In the genomic region with DNA sequence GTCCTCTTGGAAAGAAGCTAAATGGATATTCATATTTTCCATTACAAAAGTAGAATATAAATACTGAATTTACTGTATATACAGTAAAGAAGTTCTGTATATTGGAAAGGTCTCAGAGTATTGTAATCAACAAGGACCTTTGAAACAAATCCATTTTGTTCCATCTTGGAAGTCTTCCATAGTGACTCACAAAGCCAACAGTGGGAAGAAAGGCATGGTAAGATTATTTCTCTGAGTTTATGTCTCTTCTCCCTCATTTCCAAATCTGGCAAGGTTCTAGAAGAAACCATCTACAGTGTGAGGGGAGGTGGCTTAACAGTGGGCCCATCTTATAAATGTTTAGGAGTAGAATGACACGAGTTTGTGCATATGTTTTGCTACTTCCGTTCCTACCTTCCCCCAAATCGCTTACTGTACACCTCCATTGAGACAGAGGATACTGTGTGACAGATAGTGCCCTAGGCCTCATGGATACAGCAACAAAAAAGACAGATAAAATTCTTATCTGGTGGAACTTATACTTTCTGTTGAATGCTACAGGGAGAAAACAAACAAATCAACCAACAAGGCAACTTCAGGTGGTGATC, we compare ENCODE assay signal across 18 cellular contexts. TPM values are rescaled to one million over a fixed set of nuclear protein-coding genes. Genes with fewer than 3 reads are reported as not detected.
DNase-seq lines count a peak whose midpoint lies in the region; ATAC-seq, FAIRE-seq and TF ChIP-seq lines count a peak whose summit lies in the region.
"Had no signal": no experiment of that assay in that cellular context is flagged by ENCODE, and none has a peak within 500 bp of the region (broad histone marks: within the 10 kb centered on the region; RNA-seq: fewer than 3 reads in every experiment).

No MANE protein-coding gene starts in this region.

- DNase-seq in EL (peak; percentile 60), Panc1 (ENCODE audit: low read depth, low spot score) (peak; percentile 22), H1 (ENCODE audit: low read depth in 1 of 2, low spot score in 2 of 2) (no peak), osteoblast (ENCODE audit: insufficient read length, low spot score, missing footprints) (peak; percentile 74), NCI-H526 (lab: John Stamatoyannopoulos, UW) (no peak), LoVo (ENCODE audit: low spot score) (no peak)
- no peak for DNase-seq in activated CD8-positive, alpha-beta memory T cell treated with anti-CD3 and anti-CD28 coated beads, Interleukin-2, amount 50 U/mL, for 4 hours
- no peak for DNase-seq in stimulated activated CD4-positive, alpha-beta T cell treated with anti-CD3 and anti-CD28 coated beads, Interleukin-4, amount 100 ng/mL, for 4 hours
- DNase-seq: activated CD4-positive, alpha-beta T cell treated with anti-CD3 and anti-CD28 coated beads for 4 hours; activated naive CD4-positive, alpha-beta T cell; body of pancreas; mucosa of descending colon; NCI-H1694; occipital lobe; OCI-M1; T1000; thyroid gland had no signal

- H3K4me1 ChIP-seq in Panc1 (ENCODE audit: control insufficient read depth, insufficient read depth, low read length): no peaks in the 10 kb centered on the region
- H3K4me1 ChIP-seq in H1 (replicated peaks in 1 of 4; ENCODE audit: control insufficient read depth in 3 of 4, insufficient read depth in 4 of 4, low read length in 3 of 4): peaks cover 0 to 5% (median 2%) of the 10 kb centered on the region in 4 experiments; a peak in 3 of 7 replicates
- H3K4me1 ChIP-seq in osteoblast (ENCODE audit: insufficient read depth, low read length): peaks cover 17% of the 10 kb centered on the region
- H3K4me1 ChIP-seq: body of pancreas, thyroid gland had no signal

- no peak for TF ChIP-seq EP300 in H1 (IDR thresholded peaks at IDR 0.05; ENCODE audit: borderline replicate concordance in 1 of 2, low read depth in 2 of 2, low read length in 2 of 2)

- H3K9me3 ChIP-seq in Panc1 (ENCODE audit: control insufficient read depth, insufficient read depth, low read depth, low read length) (no peaks in the 10 kb centered on the region), H1 (ENCODE audit: insufficient read depth in 2 of 2, low read depth in 1 of 2, low read length in 1 of 2) (no peaks in the 10 kb centered on the region), osteoblast (ENCODE audit: low read depth, low read length) (no peaks in the 10 kb centered on the region)
- H3K9me3 ChIP-seq: body of pancreas, mucosa of descending colon, thyroid gland had no signal

- H3K23me2 ChIP-seq in H1 (ENCODE audit: low read depth, low read length): no peaks in the 10 kb centered on the region

- no peak overlapping the region for H3K18ac ChIP-seq in H1 (ENCODE audit: extremely low read depth, low read length)

- POLR2A ChIA-PET in Panc1 (lab: Charles Lee): no interaction called here
- POLR2A ChIA-PET in H1 (lab: Charles Lee; ENCODE audit: partially characterized antibody): no interaction called here

- TF ChIP-seq RAD21 in H1 (IDR thresholded peaks at IDR 0.05 in 1 of 2, conservative IDR thresholded peaks at IDR 0.05 in 1 of 2; ENCODE audit: low read depth in 2 of 2, low read length in 2 of 2): no peak

- no peak overlapping the region for H2BK120ac ChIP-seq in H1 (replicated peaks; ENCODE audit: low read depth, low read length)

- TF ChIP-seq POLR2A in H1 (IDR thresholded peaks at IDR 0.05; ENCODE audit: control extremely low read depth in 1 of 2, low read depth in 2 of 2, low read length in 2 of 2): no peak

- no peak overlapping the region for H4K8ac ChIP-seq in H1 (ENCODE audit: extremely low read depth, insufficient read depth, low read length)

- no peak for TF ChIP-seq CTCF in Panc1 (IDR thresholded peaks at IDR 0.05)
- no peak for TF ChIP-seq CTCF in H1 (IDR thresholded peaks at IDR 0.05; ENCODE audit: control extremely low read depth in 1 of 3, insufficient read depth in 1 of 3, low read depth in 1 of 3, low read length in 3 of 3)
- TF ChIP-seq CTCF in osteoblast (IDR thresholded peaks at IDR 0.05; ENCODE audit: extremely low read depth, low read depth, low read length): no peak

- H2BK20ac ChIP-seq in H1 (ENCODE audit: low read length): no peak overlapping the region

- H2AK5ac ChIP-seq in H1 (ENCODE audit: low read depth, low read length): no peak overlapping the region

- intact Hi-C loops in Panc1 (cut with micrococcal nuclease; ENCODE audit: unreplicated experiment): no loop called here

- H2BK5ac ChIP-seq in H1 (ENCODE audit: low read depth, low read length): no peak overlapping the region

- no peaks in the 10 kb centered on the region for H3K79me1 ChIP-seq in H1 (ENCODE audit: low read depth, low read length)

- no peak overlapping the region for H3K56ac ChIP-seq in H1 (replicated peaks; ENCODE audit: insufficient read length, low read depth, low read length)

- H3K23ac ChIP-seq in H1 (ENCODE audit: insufficient read length): no peak overlapping the region

- no peak overlapping the region for H4K5ac ChIP-seq in H1 (ENCODE audit: insufficient read length, low read depth, low read length)

- FAIRE-seq in H1 (lab: Jason Lieb, UNC): no peak

- no peak overlapping the region for H3K9ac ChIP-seq in H1 (replicated peaks in 1 of 4; ENCODE audit: extremely low read depth in 1 of 4, low read depth in 3 of 4, low read length in 3 of 4)

- H3K4me2 ChIP-seq in H1 (ENCODE audit: insufficient read depth in 1 of 2, low read depth in 2 of 2, low read length in 2 of 2) (no peak overlapping the region), osteoblast (ENCODE audit: insufficient read depth, low read length) (peak overlapping the region; percentile 17)

- H3K4ac ChIP-seq in H1 (replicated peaks; ENCODE audit: insufficient read length, low read depth, low read length): no peak overlapping the region

- ATAC-seq in Panc1: peak; percentile 53
- ATAC-seq: body of pancreas, esophagus mucosa, mucosa of descending colon had no signal

- H3K36me3 ChIP-seq in Panc1 (ENCODE audit: control insufficient read depth, insufficient read depth, low read length) (no peaks in the 10 kb centered on the region), H1 (ENCODE audit: control insufficient read depth in 2 of 4, insufficient read depth in 4 of 4, low read length in 3 of 4) (no peaks in the 10 kb centered on the region), osteoblast (ENCODE audit: insufficient read depth, low read length) (no peaks in the 10 kb centered on the region)
- H3K36me3 ChIP-seq: thyroid gland had no signal

- H3K27me3 ChIP-seq in Panc1 (ENCODE audit: control insufficient read depth, insufficient read depth, low read length): peaks cover 7% of the 10 kb centered on the region
- H3K27me3 ChIP-seq in H1 (replicated peaks in 1 of 4; ENCODE audit: control insufficient read depth in 3 of 4, extremely low read depth in 1 of 4, insufficient read depth in 3 of 4, low read length in 3 of 4): no peaks in the 10 kb centered on the region
- H3K27me3 ChIP-seq in osteoblast (ENCODE audit: insufficient read depth, low read length): no peaks in the 10 kb centered on the region
- H3K27me3 ChIP-seq: body of pancreas, thyroid gland had no signal

- H2AFZ ChIP-seq in H1 (ENCODE audit: low read length) (0 out of 2 replicates have a peak overlapping the region, but pooled peaks have one; percentile 7), osteoblast (ENCODE audit: low read length) (peak overlapping the region; percentile 80)

- in situ Hi-C loops in Panc1 (cut with HindIII; ENCODE audit: low pct_unique_long_range_greater_than_20kb, low sequenced_read_pairs): no loop called here

- H2BK15ac ChIP-seq in H1 (ENCODE audit: low read length): no peak overlapping the region

- no peak overlapping the region for H3K14ac ChIP-seq in H1 (ENCODE audit: insufficient read length)

- H2BK12ac ChIP-seq in H1 (ENCODE audit: low read depth, low read length): no peak overlapping the region

- BruUV-seq in Panc1 (replicated peaks; lab: Mats Ljungman, UMichigan): no TSS peak

- H4K20me1 ChIP-seq in H1 (replicated peaks in 1 of 2; ENCODE audit: control insufficient read depth in 1 of 2, insufficient read depth in 2 of 2, low read length in 2 of 2): no peaks in the 10 kb centered on the region
- no peaks in the 10 kb centered on the region for H4K20me1 ChIP-seq in osteoblast (ENCODE audit: insufficient read depth, low read length)

- CTCF ChIA-PET in Panc1 (lab: Charles Lee) (no interaction called here), H1 (lab: Charles Lee; ENCODE audit: partially characterized antibody) (interaction anchor here (1.0 to 5.6 kb wide), 5 partner anchors 8 to 94 kb away, joined by 4 to 55 read pairs (median 4); no protein-coding TSS in a partner anchor)

- no peak overlapping the region for H3K4me3 ChIP-seq in Panc1 (ENCODE audit: low read depth in 2 of 2, low read length in 2 of 2)
- H3K4me3 ChIP-seq in H1 (ENCODE audit: extremely low read depth in 1 of 4, insufficient read depth in 2 of 4, low read depth in 3 of 4, low read length in 4 of 4): no peak overlapping the region
- H3K4me3 ChIP-seq in osteoblast (ENCODE audit: insufficient read depth, low read length): no peak overlapping the region
- H3K4me3 ChIP-seq: body of pancreas, mucosa of descending colon, thyroid gland had no signal

- H3K27ac ChIP-seq in Panc1 (ENCODE audit: low read length) (no peak overlapping the region), H1 (ENCODE audit: low read depth, low read length) (no peak overlapping the region), osteoblast (ENCODE audit: low read depth, low read length) (peak overlapping the region; percentile 27)
- H3K27ac ChIP-seq: body of pancreas, thyroid gland had no signal

- no peak overlapping the region for H4K91ac ChIP-seq in H1 (replicated peaks; ENCODE audit: insufficient read length, low read length)

- 84% methylated on average over 3 of the region's 3 CpGs; no CpG with 5 or more reads in 1 of the 2 experiments for WGBS in H1 (ENCODE audit: extremely low coverage in 1 of 2, insufficient coverage in 1 of 2, insufficient read length in 1 of 2, insufficient replicate concordance in 2 of 2, low coverage in 1 of 2, low lambda C conversion rate in 2 of 2, missing lambda C conversion rate in 1 of 2), 2 experiments

- H3K79me2 ChIP-seq in H1 (ENCODE audit: control insufficient read depth in 1 of 2, insufficient read depth in 2 of 2, low read length in 2 of 2) (no peaks in the 10 kb centered on the region), osteoblast (ENCODE audit: insufficient read depth, low read length) (no peaks in the 10 kb centered on the region)

TF ChIP-seq in H1, 55 proteins besides CTCF, POLR2A, EP300 and RAD21 (continues in another document):
- TF ChIP-seq KDM5A (IDR thresholded peaks at IDR 0.05; ENCODE audit: low read length) (no peak), MAFK (IDR thresholded peaks at IDR 0.05; ENCODE audit: low read depth, low read length) (no peak)

RNA-seq across cellular contexts. Expression of a gene that starts 22.1 kb away (rescaled TPM):
- total RNA-seq in Panc1 (2021; ENCODE audit: unreplicated experiment) (81.8 TPM), osteoblast (10.9 TPM in 2 replicates)
- polyA plus RNA-seq in Panc1 (2012; ENCODE audit: insufficient read length): 24.5 TPM
- 29.2 and 31.3 TPM in 2 replicates for total RNA-seq in H1 (2021; fragmentation: NEBNext Ultra II Directional; extraction: Animal tissue kit (Norgen Biotek cat#: 25700))
- polyA plus RNA-seq in H1 (2011; rRNA removed): 2.2 and 4.0 TPM in 2 replicates
- 5.1 TPM for polyA plus RNA-seq in H1 (2011; cell fraction: cytosol; rRNA removed)
- polyA plus RNA-seq in H1 (2011; cell fraction: nucleus; rRNA removed): 3.8 TPM
- 7.6 to 18.2 TPM (median 9.3 TPM) in 4 replicates for polyA plus RNA-seq in H1 (2012, experiment 1 of 2)
- polyA plus RNA-seq in H1 (2012, experiment 2 of 2): 0.87 TPM
- 13.3 TPM for polyA plus RNA-seq in H1 (2013, experiment 1 of 2)
- 13.1 TPM for polyA plus RNA-seq in H1 (2013, experiment 2 of 2)
- 8.6 and 11.7 TPM in 2 replicates for polyA minus RNA-seq in H1 (2011; rRNA and poly(A)+ RNA removed)
- polyA minus RNA-seq in H1 (2011; cell fraction: cytosol; rRNA and poly(A)+ RNA removed): 5.3 TPM
- 37.7 TPM for polyA minus RNA-seq in H1 (2011; cell fraction: nucleus; rRNA and poly(A)+ RNA removed)

Comparison
In these comparisons a context has a peak if more than half of its experiments do, and no peak if none do; other contexts are left out.
1. DNase-seq: peak in EL (single experiment), Panc1 (single experiment) and osteoblast (single experiment); none in H1 (0 of 2), NCI-H526 (0 of 2), activated CD8-positive, alpha-beta memory T cell treated with anti-CD3 and anti-CD28 coated beads, Interleukin-2, amount 50 U/mL, for 4 hours (single experiment), LoVo (single experiment) and stimulated activated CD4-positive, alpha-beta T cell treated with anti-CD3 and anti-CD28 coated beads, Interleukin-4, amount 100 ng/mL, for 4 hours (0 of 2).